1 cellular context compared by ENCODE assay signal in the genomic region with DNA sequence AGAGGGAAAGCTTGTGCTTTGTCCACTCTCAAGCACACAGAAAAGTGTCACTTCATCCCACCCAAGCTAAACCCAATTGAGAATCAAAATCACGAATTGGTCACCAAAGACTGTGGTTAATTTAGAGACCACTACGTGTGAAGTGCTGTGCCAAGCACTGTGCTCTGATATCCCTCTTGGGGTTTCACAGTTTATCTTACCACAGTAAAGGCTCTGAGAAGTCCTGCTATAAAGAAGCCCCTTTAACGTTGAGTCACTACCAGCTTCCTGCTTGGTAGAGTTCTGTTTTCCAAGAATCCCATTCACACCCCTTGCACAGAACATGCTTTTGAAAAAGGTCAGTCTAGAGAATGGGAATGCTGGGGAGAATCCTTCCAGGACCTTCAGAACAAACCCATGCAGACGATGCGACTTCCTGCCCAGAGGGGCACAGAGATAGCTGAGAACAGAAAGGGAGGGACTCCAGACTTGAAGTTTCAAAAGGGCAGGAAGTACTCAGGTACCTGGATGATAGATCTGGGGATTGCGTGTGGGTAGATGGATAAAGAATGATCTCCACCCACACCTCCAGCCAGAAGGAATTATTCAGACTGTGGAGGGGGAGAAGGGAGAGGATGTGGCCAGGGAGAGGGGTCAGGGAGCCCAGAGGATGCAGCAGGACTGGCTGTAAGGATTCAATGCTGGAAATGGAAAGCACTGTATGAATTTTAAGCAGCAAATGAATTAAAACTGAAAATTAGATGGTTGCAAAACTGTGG.
TF ChIP-seq lines count a peak whose summit lies in the region.

No MANE protein-coding gene starts in this region.

TF ChIP-seq in endothelial cell of umbilical vein, 7 proteins besides CTCF, POLR2A, EP300 and RAD21 (continued from another document):
- TF ChIP-seq, protein P1, sequence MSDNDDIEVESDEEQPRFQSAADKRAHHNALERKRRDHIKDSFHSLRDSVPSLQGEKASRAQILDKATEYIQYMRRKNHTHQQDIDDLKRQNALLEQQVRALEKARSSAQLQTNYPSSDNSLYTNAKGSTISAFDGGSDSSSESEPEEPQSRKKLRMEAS (IDR thresholded peaks at IDR 0.05; ENCODE audit: insufficient read depth, insufficient read length): no peak
- TF ChIP-seq POLR2AphosphoS5 (IDR thresholded peaks at IDR 0.05; ENCODE audit: insufficient read depth, low read depth, low read length): no peak
- TF ChIP-seq GATA2 (IDR thresholded peaks at IDR 0.05; ENCODE audit: insufficient read depth, insufficient read length, low read depth, low read length): no peak
